ENCODE assay signal across 13 cellular contexts in genomic region chr2:113200236-113200635, GRCh38. TPM values are rescaled to one million over a fixed set of nuclear protein-coding genes. Genes with fewer than 3 reads are reported as not detected.
DNase-seq lines count a peak whose midpoint lies in the region; ATAC-seq, FAIRE-seq and TF ChIP-seq lines count a peak whose summit lies in the region.
"Had no signal": no experiment of that assay in that cellular context is flagged by ENCODE, and none has a peak within 500 bp of the region (broad histone marks: within the 10 kb centered on the region; RNA-seq: fewer than 3 reads in every experiment).

No MANE protein-coding gene starts in this region.

- H3K18ac ChIP-seq in mesenchymal stem cell (ENCODE audit: low read depth in 1 of 2, low read length in 2 of 2), result no peak overlapping the region

- H3K36me3 ChIP-seq in mesenchymal stem cell (ENCODE audit: control insufficient read depth in 1 of 2, insufficient read depth in 2 of 2, low read depth in 1 of 2, low read length in 2 of 2), result peaks cover 0 to 11% of the 10 kb centered on the region in 2 experiments
- no peaks in the 10 kb centered on the region for H3K36me3 ChIP-seq in esophagus muscularis mucosa
- peaks cover 44% of the 10 kb centered on the region for H3K36me3 ChIP-seq in lower lobe of right lung

- peak overlapping the region; percentile 56 for H3K27ac ChIP-seq in mesenchymal stem cell (ENCODE audit: low read length, poor library complexity, severe bottlenecking)
- H3K27ac ChIP-seq in esophagus muscularis mucosa (replicated peaks in 1 of 4), result no peak overlapping the region
- no peak overlapping the region for H3K27ac ChIP-seq in lower lobe of right lung
- H3K27ac ChIP-seq: tibial artery had no signal

- H2BK5ac ChIP-seq in mesenchymal stem cell (ENCODE audit: low read depth, low read length, poor library complexity, severe bottlenecking), result no peak overlapping the region

- no peaks in the 10 kb centered on the region for H3K79me1 ChIP-seq in mesenchymal stem cell (replicated peaks; ENCODE audit: low read length, poor library complexity, severe bottlenecking)

- H3K27ac Mint-ChIP-seq in activated naive CD8-positive, alpha-beta T cell, result peak overlapping the region; percentile 79

- no peak overlapping the region for H2BK120ac ChIP-seq in mesenchymal stem cell (ENCODE audit: low read depth, low read length)

- H3K9me3 ChIP-seq in mesenchymal stem cell (ENCODE audit: control insufficient read depth, low read length) (no peaks in the 10 kb centered on the region), esophagus muscularis mucosa (no peaks in the 10 kb centered on the region), lower lobe of right lung (no peaks in the 10 kb centered on the region)
- H3K9me3 ChIP-seq: tibial artery had no signal

- H4K91ac ChIP-seq in mesenchymal stem cell (ENCODE audit: low read length), result no peak overlapping the region

- no peak for ATAC-seq in lower lobe of right lung

- H3K4ac ChIP-seq in mesenchymal stem cell (ENCODE audit: low read depth in 1 of 2, low read length in 2 of 2), result no peak overlapping the region

- intact Hi-C loops in esophagus muscularis mucosa (cut with DNase I), result loop anchor here (2.0 to 5.0 kb wide), 2 partner anchors 47 to 173 kb away; no protein-coding TSS in a partner anchor
- intact Hi-C loops in lower lobe of right lung (cut with DNase I), result no loop called here

- FAIRE-seq in RCC 7860 (lab: Jason Lieb, UNC), result no peak
- FAIRE-seq: GM18507 had no signal

- DNase-seq in AG09309 (ENCODE audit: low read depth) (no peak), H4 (ENCODE audit: low spot score) (peak; percentile 27), mesenchymal stem cell (no peak), esophagus muscularis mucosa (ENCODE audit: extremely low spot score) (no peak), lower lobe of right lung (no peak), COLO829 (ENCODE audit: low spot score) (no peak), RCC 7860 (ENCODE audit: low spot score) (no peak)
- DNase-seq: effector memory CD4-positive, alpha-beta T cell; NCI-H1092 treated with DMSO at 0.1 percent for 48 hours had no signal

- TF ChIP-seq EP300 in esophagus muscularis mucosa (IDR thresholded peaks at IDR 0.05), result no peak

- no peak overlapping the region for H2BK15ac ChIP-seq in mesenchymal stem cell (ENCODE audit: low read depth, poor library complexity, severe bottlenecking)

- no peak overlapping the region for H3K23ac ChIP-seq in mesenchymal stem cell (ENCODE audit: low read length in 2 of 2)

- no peak overlapping the region for H3K4me2 ChIP-seq in mesenchymal stem cell (ENCODE audit: low read length, poor library complexity, severe bottlenecking)

- H4K8ac ChIP-seq in mesenchymal stem cell (ENCODE audit: low read length), result no peak overlapping the region

- H3K27me3 ChIP-seq in mesenchymal stem cell (ENCODE audit: control insufficient read depth in 1 of 2, insufficient read depth in 1 of 2, low read length in 2 of 2), result no peaks in the 10 kb centered on the region
- H3K27me3 ChIP-seq in esophagus muscularis mucosa, result no peaks in the 10 kb centered on the region
- H3K27me3 ChIP-seq in lower lobe of right lung (ENCODE audit: low read depth), result no peaks in the 10 kb centered on the region
- H3K27me3 ChIP-seq: tibial artery had no signal

- H3K4me1 Mint-ChIP-seq in activated naive CD8-positive, alpha-beta T cell (ENCODE audit: low read depth), result peaks cover 44% of the 10 kb centered on the region

- H2AFZ ChIP-seq in mesenchymal stem cell (ENCODE audit: low read depth, low read length), result no peak overlapping the region

- peaks cover 4% of the 10 kb centered on the region for H3K36me3 Mint-ChIP-seq in activated naive CD8-positive, alpha-beta T cell

- peak overlapping the region; percentile 84 for H2AK5ac ChIP-seq in mesenchymal stem cell (ENCODE audit: low read length, severe bottlenecking)

- H2BK12ac ChIP-seq in mesenchymal stem cell (ENCODE audit: low read length in 2 of 2), result no peak overlapping the region

- TF ChIP-seq CTCF in AG09309 (IDR thresholded peaks at IDR 0.05; ENCODE audit: control insufficient read depth, insufficient read depth, low read depth, low read length, missing control alignments), result peak; percentile 18
- no peak for TF ChIP-seq CTCF in esophagus muscularis mucosa (IDR thresholded peaks at IDR 0.05)
- no peak for TF ChIP-seq CTCF in lower lobe of right lung (IDR thresholded peaks at IDR 0.05)

- H3K9me3 Mint-ChIP-seq in activated naive CD8-positive, alpha-beta T cell (ENCODE audit: low read depth), result no peaks in the 10 kb centered on the region
- H3K9me3 Mint-ChIP-seq: activated naive CD4-positive, alpha-beta T cell treated with anti-CD3 and anti-CD28 coated beads, Interleukin-2, amount 50 U/mL, for 24 hours had no signal

- 100% methylated on average over 4 of the region's 4 CpGs for WGBS in mesenchymal stem cell
- WGBS in esophagus muscularis mucosa, result 80% methylated on average over 4 of the region's 4 CpGs

- H3K14ac ChIP-seq in mesenchymal stem cell (ENCODE audit: low read length in 2 of 2), result no peak overlapping the region

- H3K4me3 Mint-ChIP-seq in activated naive CD8-positive, alpha-beta T cell, result no peak overlapping the region
- H3K4me3 Mint-ChIP-seq: activated naive CD4-positive, alpha-beta T cell treated with anti-CD3 and anti-CD28 coated beads, Interleukin-2, amount 50 U/mL, for 24 hours had no signal

- H3K4me3 ChIP-seq in AG09309 (ENCODE audit: control insufficient read depth, low read depth, low read length), result no peak overlapping the region
- H3K4me3 ChIP-seq in mesenchymal stem cell (ENCODE audit: insufficient read depth in 1 of 2, low read depth in 1 of 2, low read length in 2 of 2), result peak overlapping the region in 1 of 2 experiments; percentile 3
- H3K4me3 ChIP-seq in esophagus muscularis mucosa, result no peak overlapping the region
- no peak overlapping the region for H3K4me3 ChIP-seq in lower lobe of right lung

- H3K9ac ChIP-seq in mesenchymal stem cell (ENCODE audit: low read length), result no peak overlapping the region

- H3K27me3 Mint-ChIP-seq in activated naive CD8-positive, alpha-beta T cell, result no peaks in the 10 kb centered on the region
- H3K27me3 Mint-ChIP-seq: activated naive CD4-positive, alpha-beta T cell treated with anti-CD3 and anti-CD28 coated beads, Interleukin-2, amount 50 U/mL, for 24 hours had no signal

- no peak for TF ChIP-seq POLR2A in esophagus muscularis mucosa (IDR thresholded peaks at IDR 0.05; ENCODE audit: low read depth)

- H3K4me1 ChIP-seq in mesenchymal stem cell (ENCODE audit: control insufficient read depth, insufficient read depth, low read depth, low read length) (peaks cover 38% of the 10 kb centered on the region), esophagus muscularis mucosa (peaks cover 7 to 25% (median 21%) of the 10 kb centered on the region in 4 donors), lower lobe of right lung (peaks cover 6% of the 10 kb centered on the region)

RNA-seq across cellular contexts. Expression of gene PSD4, which starts 26.5 kb away (rescaled TPM):
- total RNA-seq in H4 (2014; rRNA removed; shearing (Covaris generic)), result 1.4 and 1.5 TPM in 2 replicates
- polyA plus RNA-seq in mesenchymal stem cell (2013, experiment 1 of 2), result 0.37 TPM
- 0.45 TPM for polyA plus RNA-seq in mesenchymal stem cell (2013, experiment 2 of 2)
- total RNA-seq in esophagus muscularis mucosa, result 1 to 10 TPM; 3.1 to 4.6 (median 3.6) TPM
- 43.2 TPM for total RNA-seq in lower lobe of right lung
